8 cellular contexts compared by ENCODE assay signal in the genomic region with DNA sequence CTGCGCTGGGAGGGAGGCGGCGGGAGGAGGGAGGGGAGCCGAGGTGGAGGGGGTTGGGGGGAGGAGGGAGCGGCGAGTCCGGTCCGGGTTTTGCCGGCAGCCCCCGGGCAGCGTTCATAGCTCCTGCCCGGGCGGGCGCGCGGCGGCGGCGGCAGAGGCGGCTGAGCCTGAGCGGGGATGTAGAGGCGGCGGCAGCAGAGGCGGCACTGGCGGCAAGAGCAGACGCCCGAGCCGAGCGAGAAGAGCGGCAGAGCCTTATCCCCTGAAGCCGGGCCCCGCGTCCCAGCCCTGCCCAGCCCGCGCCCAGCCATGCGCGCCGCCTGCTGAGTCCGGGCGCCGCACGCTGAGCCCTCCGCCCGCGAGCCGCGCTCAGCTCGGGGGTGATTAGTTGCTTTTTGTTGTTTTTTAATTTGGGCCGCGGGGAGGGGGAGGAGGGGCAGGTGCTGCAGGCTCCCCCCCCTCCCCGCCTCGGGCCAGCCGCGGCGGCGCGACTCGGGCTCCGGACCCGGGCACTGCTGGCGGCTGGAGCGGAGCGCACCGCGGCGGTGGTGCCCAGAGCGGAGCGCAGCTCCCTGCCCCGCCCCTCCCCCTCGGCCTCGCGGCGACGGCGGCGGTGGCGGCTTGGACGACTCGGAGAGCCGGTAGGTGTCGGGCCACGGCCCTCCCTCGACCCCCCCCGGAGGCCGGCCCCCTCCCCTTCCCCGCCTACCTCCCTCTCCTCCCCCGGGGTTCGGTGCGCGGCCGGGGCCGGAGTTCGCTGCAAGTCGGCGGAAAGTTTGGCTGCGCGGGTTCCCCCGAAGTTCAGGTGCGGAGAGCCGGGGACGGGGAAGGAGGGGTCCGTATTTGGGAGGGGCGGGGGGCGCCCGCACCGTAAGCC. TPM values are rescaled to one million over a fixed set of nuclear protein-coding genes. Genes with fewer than 3 reads are reported as not detected.
DNase-seq lines count a peak whose midpoint lies in the region; ATAC-seq and TF ChIP-seq lines count a peak whose summit lies in the region.

CXXC5 (plus strand) TSS at position 145 of the 877 bp plus-strand sequence. CDS start 32,175 bp downstream, outside the sequence.

- H3K27ac ChIP-seq in iPS DF 6.9 (ENCODE audit: low read length), result no peak within 1 kb of the TSS

- H3K4me1 ChIP-seq in iPS DF 6.9 (ENCODE audit: control insufficient read depth, insufficient read depth, low read length), result peaks cover 19% of the 10 kb centered on the region

- ATAC-seq in GM19455 (IDR thresholded peaks at IDR 0.05; ENCODE audit: unreplicated experiment), result peak; percentile 46
- no peak for ATAC-seq in GM21576 (IDR thresholded peaks at IDR 0.05; ENCODE audit: unreplicated experiment)

- H3K27me3 Mint-ChIP-seq in brain, result peaks cover 23% of the 10 kb centered on the region

- no CpG with 5 or more reads among the region's 106 CpGs for WGBS in iPS DF 6.9 (ENCODE audit: insufficient coverage, insufficient read length)

- DNase-seq in COLO668 (lab: John Stamatoyannopoulos, UW; ENCODE audit: unreplicated experiment) (peak; percentile 78), M059J (ENCODE audit: low read depth) (peak; percentile 80), SKM-1 (lab: John Stamatoyannopoulos, UW; ENCODE audit: unreplicated experiment) (peak; percentile 55), iPS DF 6.9 (ENCODE audit: low read depth, low spot score) (no peak), renal cortical epithelial cell (ENCODE audit: low read depth) (no peak)

- H3K4me3 Mint-ChIP-seq in brain, result peak within 1 kb of the TSS; percentile 81 to 99 (median 98)

- peak within 1 kb of the TSS; percentile 54 to 99 (median 77) for H3K27ac Mint-ChIP-seq in brain

- H3K4me1 Mint-ChIP-seq in brain, result peaks cover 63% of the 10 kb centered on the region

- H3K27me3 ChIP-seq in iPS DF 6.9 (ENCODE audit: control insufficient read depth, insufficient read depth, low read length), result peaks cover 5% of the 10 kb centered on the region

- peaks cover 0 to 4% (median 0%) of the 10 kb centered on the region in 5 experiments for H3K9me3 Mint-ChIP-seq in brain

- H3K36me3 Mint-ChIP-seq in brain, result no peaks in the 10 kb centered on the region

- peak within 1 kb of the TSS; percentile 65 for H3K4me3 ChIP-seq in iPS DF 6.9 (ENCODE audit: low read length)

- H3K9me3 ChIP-seq in iPS DF 6.9 (ENCODE audit: control insufficient read depth, insufficient read depth, low read length), result no peaks in the 10 kb centered on the region

- TF ChIP-seq CTCF in brain (conservative IDR thresholded peaks at IDR 0.05), result no peak

- H3K36me3 ChIP-seq in iPS DF 6.9 (ENCODE audit: control insufficient read depth, insufficient read depth, low read length), result no peaks in the 10 kb centered on the region

RNA-seq across cellular contexts. Expression of gene CXXC5, which starts in this region (rescaled TPM):
- total RNA-seq in M059J (2014; rRNA removed; shearing (Covaris generic)), result 78.6 and 122 TPM in 2 replicates
- polyA plus RNA-seq in brain (ENCODE audit: insufficient read depth, low read depth, low replicate concordance), result 79.7 TPM
- 187 and 252 TPM in 2 replicates for total RNA-seq in renal cortical epithelial cell

Comparison
In these comparisons a context has a peak if more than half of its experiments do, and no peak if none do; other contexts are left out.
1. DNase-seq: peak in COLO668 (single experiment), M059J (single experiment) and SKM-1 (single experiment); none in iPS DF 6.9 (single experiment) and renal cortical epithelial cell (single experiment).